ENCODE assay signal across 8 cellular contexts in genomic region chr5:75265731-75266130, GRCh38. TPM values are rescaled to one million over a fixed set of nuclear protein-coding genes. Genes with fewer than 3 reads are reported as not detected.
DNase-seq lines count a peak whose midpoint lies in the region; FAIRE-seq and TF ChIP-seq lines count a peak whose summit lies in the region.

No MANE protein-coding gene starts in this region.

- no peaks in the 10 kb centered on the region for H3K9me3 ChIP-seq in A673 (ENCODE audit: low read depth, low read length, poor library complexity, severe bottlenecking)

- CTCF ChIA-PET in A673 (lab: Charles Lee), result no interaction called here

- no peak overlapping the region for H3K4me3 Mint-ChIP-seq in type B pancreatic cell

- no peak overlapping the region for H3K4me3 ChIP-seq in A673 (ENCODE audit: low read depth, low read length, poor library complexity, severe bottlenecking)
- no peak overlapping the region for H3K4me3 ChIP-seq in GM12864 (ENCODE audit: low read depth, low read length)
- no peak overlapping the region for H3K4me3 ChIP-seq in foreskin fibroblast (ENCODE audit: low read depth in 1 of 2, low read length in 2 of 2)

- DNase-seq in A673 (ENCODE audit: low spot score) (peak; percentile 68), GM12864 (ENCODE audit: low read depth) (no peak), SK-N-DZ (ENCODE audit: low spot score) (peak; percentile 19), foreskin fibroblast (peak; percentile 18 to 58), type B pancreatic cell (ENCODE audit: extremely low spot score, unreplicated experiment) (no peak), urothelium cell line (ENCODE audit: low spot score) (no peak)
- DNase-seq in activated effector memory CD4-positive, alpha-beta T cell treated with anti-CD3 and anti-CD28 coated beads, Interleukin-2, amount 50 U/mL, for 16 hours, result no peak
- DNase-seq in stimulated activated CD4-positive, alpha-beta T cell treated with anti-CD3 and anti-CD28 coated beads, Interleukin-12 subunit alpha, Interleukin-12 subunit beta, amount 100 ng/mL, for 4 hours, result no peak

- no peaks in the 10 kb centered on the region for H3K4me1 Mint-ChIP-seq in type B pancreatic cell (ENCODE audit: unreplicated experiment)

- H3K27ac ChIP-seq in A673 (ENCODE audit: low read depth, low read length, poor library complexity, severe bottlenecking), result no peak overlapping the region

- no peaks in the 10 kb centered on the region for H3K36me3 ChIP-seq in A673 (ENCODE audit: insufficient read depth, low read length, poor library complexity, severe bottlenecking)

- no peaks in the 10 kb centered on the region for H3K4me1 ChIP-seq in A673 (ENCODE audit: insufficient read depth, low read length, poor library complexity, severe bottlenecking)

- intact Hi-C loops in A673 (cut with micrococcal nuclease; ENCODE audit: unreplicated experiment), result loop anchor here (5.0 to 10.0 kb wide), 3 partner anchors 338 to 1361 kb away; no protein-coding TSS in a partner anchor

- no peak overlapping the region for H3K27ac Mint-ChIP-seq in type B pancreatic cell

- H3K9me3 Mint-ChIP-seq in type B pancreatic cell, result no peaks in the 10 kb centered on the region

- POLR2A ChIA-PET in A673 (lab: Charles Lee; ENCODE audit: low non-redundant PET), result no interaction called here

- H3K36me3 Mint-ChIP-seq in type B pancreatic cell, result no peaks in the 10 kb centered on the region

- no peaks in the 10 kb centered on the region for H3K27me3 Mint-ChIP-seq in type B pancreatic cell

- FAIRE-seq in urothelium cell line (lab: Jason Lieb, UNC), result no peak

- no TSS peak for BruUV-seq in A673 (replicated peaks; lab: Mats Ljungman, UMichigan)

- TF ChIP-seq CTCF in A673 (conservative IDR thresholded peaks at IDR 0.05; ENCODE audit: low read depth, low read length), result peak; percentile 66
- peak; percentile 37 for TF ChIP-seq CTCF in GM12864 (IDR thresholded peaks at IDR 0.05; ENCODE audit: low read depth, low read length, missing control alignments)
- TF ChIP-seq CTCF in foreskin fibroblast (IDR thresholded peaks at IDR 0.05; ENCODE audit: low read depth, low read length), result peak; percentile 50
- peak; percentile 73 for TF ChIP-seq CTCF in type B pancreatic cell (conservative IDR thresholded peaks at IDR 0.05)

- no peaks in the 10 kb centered on the region for H3K27me3 ChIP-seq in A673 (replicated peaks; ENCODE audit: insufficient read depth, low read depth, low read length, poor library complexity)

RNA-seq across cellular contexts. Expression of gene ANKRD31, which starts 29.1 kb away (rescaled TPM):
- total RNA-seq in A673 (2021) (0.04 and 0.15 TPM in 2 replicates), type B pancreatic cell (ENCODE audit: low replicate concordance) (0.34 and 0.45 TPM in 2 replicates)
- polyA plus RNA-seq in SK-N-DZ (2014; cell fraction: cytosol; rRNA removed), result 0.32 and 0.54 TPM in 2 replicates
- 0.32 and 0.44 TPM in 2 replicates for polyA plus RNA-seq in SK-N-DZ (2014; cell fraction: nucleus; rRNA removed)

Comparison
In these comparisons a context has a peak if more than half of its experiments do, and no peak if none do; other contexts are left out.
1. DNase-seq: peak in A673 (single experiment), SK-N-DZ (single experiment) and foreskin fibroblast (2 of 2); none in GM12864 (single experiment), type B pancreatic cell (single experiment), activated effector memory CD4-positive, alpha-beta T cell treated with anti-CD3 and anti-CD28 coated beads, Interleukin-2, amount 50 U/mL, for 16 hours (single experiment), stimulated activated CD4-positive, alpha-beta T cell treated with anti-CD3 and anti-CD28 coated beads, Interleukin-12 subunit alpha, Interleukin-12 subunit beta, amount 100 ng/mL, for 4 hours (single experiment) and urothelium cell line (single experiment).
2. Peak in every context shown above with its lines, with median percentiles within 50 percentile points of each other: CTCF ChIP-seq.